Comparison of ENCODE assay signal across 32 cellular contexts in the genomic region with DNA sequence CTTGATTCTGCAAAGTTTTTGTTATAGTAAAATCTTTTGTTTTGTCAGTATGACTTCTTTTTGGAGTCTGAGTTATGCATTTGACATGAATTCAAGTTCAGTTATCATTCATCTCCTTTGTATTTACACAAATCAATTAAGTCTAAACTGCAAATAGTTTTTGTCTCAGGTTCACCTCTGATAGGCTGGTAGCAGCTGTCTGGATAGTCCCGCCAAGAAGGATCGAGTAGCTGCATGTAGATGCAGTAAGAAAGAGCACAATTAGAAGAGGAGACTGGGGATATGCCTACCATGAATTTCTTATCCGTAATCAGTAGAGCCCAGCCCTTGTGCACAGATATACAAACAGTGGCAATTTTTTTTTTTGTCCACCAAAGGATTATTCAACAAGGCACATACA.
"Had no signal": no experiment of that assay in that cellular context is flagged by ENCODE, and none has a peak within 500 bp of the region (broad histone marks: within the 10 kb centered on the region; RNA-seq: fewer than 3 reads in every experiment).

No MANE protein-coding gene starts in this region.

- H3K36me3 Mint-ChIP-seq: activated CD4-positive, alpha-beta memory T cell treated with anti-CD3 and anti-CD28 coated beads for 36 hours; activated naive CD8-positive, alpha-beta T cell treated with anti-CD3 and anti-CD28 coated beads for 36 hours; immature natural killer cell; mesothelial cell of epicardium; naive thymus-derived CD4-positive, alpha-beta T cell had no signal

- H3K27ac Mint-ChIP-seq: activated CD4-positive, alpha-beta memory T cell treated with anti-CD3 and anti-CD28 coated beads for 36 hours; activated naive CD4-positive, alpha-beta T cell treated with anti-CD3 and anti-CD28 coated beads for 36 hours; activated naive CD8-positive, alpha-beta T cell treated with anti-CD3 and anti-CD28 coated beads for 36 hours; activated T-helper 1 cell treated with anti-CD3 and anti-CD28 coated beads, Interleukin-12 subunit alpha, Interleukin-12 subunit beta, Interleukin-2, Interleukin-4 antibody, amounts not matched to agents 30 ng/mL and 10 ng/mL and 1 ng/mL, durations not matched to agents 14 hours and 24 hours and 36 hours; effector memory CD8-positive, alpha-beta T cell; immature natural killer cell; naive thymus-derived CD4-positive, alpha-beta T cell; progenitor cell of endocrine pancreas had no signal

- H3K27ac ChIP-seq: adrenal gland, ascending aorta, brain microvascular endothelial cell, gastroesophageal sphincter, ovary, right lobe of liver, skin epidermis, testis, transverse colon, VCaP had no signal

- H3K4me1 ChIP-seq: adrenal gland, ascending aorta, right lobe of liver, testis, transverse colon had no signal

- H3K4me3 ChIP-seq: adrenal gland, ascending aorta, gastroesophageal sphincter, ovary, right lobe of liver, skin epidermis, testis, transverse colon had no signal

- DNase-seq: activated CD4-positive, alpha-beta memory T cell treated with anti-CD3 and anti-CD28 coated beads for 36 hours; activated CD4-positive, alpha-beta T cell treated with anti-CD3 and anti-CD28 coated beads for 48 hours; activated CD8-positive, alpha-beta memory T cell treated with anti-CD3 and anti-CD28 coated beads, Interleukin-2, amount 50 U/mL, for 4 hours; activated effector memory CD4-positive, alpha-beta T cell treated with anti-CD3 and anti-CD28 coated beads, Interleukin-2, amount 50 U/mL, for 16 hours; activated naive CD4-positive, alpha-beta T cell treated with anti-CD3 and anti-CD28 coated beads for 36 hours; activated naive CD8-positive, alpha-beta T cell treated with anti-CD3 and anti-CD28 coated beads for 36 hours; activated T-cell treated with anti-CD3 and anti-CD28 coated beads, Interleukin-2, amount 50 U/mL, for 1 hour; adrenal gland; brain microvascular endothelial cell; cortex of kidney; effector memory CD8-positive, alpha-beta T cell; head of caudate nucleus; hypothalamus; immature natural killer cell; kidney; left colon; naive thymus-derived CD4-positive, alpha-beta T cell; ovary; right lobe of liver; stimulated activated CD4-positive, alpha-beta T cell treated with anti-CD3 and anti-CD28 coated beads, Interleukin-12 subunit alpha, Interleukin-12 subunit beta, amount 100 ng/mL, for 4 hours; stimulated activated CD4-positive, alpha-beta T cell treated with anti-CD3 and anti-CD28 coated beads, Interleukin-4, amount 100 ng/mL, for 1 hour; stimulated activated naive CD8-positive, alpha-beta T cell treated with anti-CD3 and anti-CD28 coated beads, Interleukin-15, Interleukin-2, amounts not matched to agents 100 U/mL and 50 U/mL, for 24 hours; testis; transverse colon had no signal

- ATAC-seq: activated CD4-positive, CD25-positive, alpha-beta regulatory T cell treated with anti-CD3 and anti-CD28 coated beads, Interleukin-2, amount 50 U/mL, for 24 hours; effector memory CD8-positive, alpha-beta T cell; gastroesophageal sphincter; left colon; naive thymus-derived CD4-positive, alpha-beta T cell; right lobe of liver; stimulated activated naive CD8-positive, alpha-beta T cell treated with anti-CD3 and anti-CD28 coated beads, Interleukin-15, Interleukin-2, amounts not matched to agents 100 U/mL and 50 U/mL, for 24 hours had no signal

- H3K27me3 Mint-ChIP-seq: activated CD4-positive, alpha-beta memory T cell treated with anti-CD3 and anti-CD28 coated beads for 36 hours; activated naive CD8-positive, alpha-beta T cell treated with anti-CD3 and anti-CD28 coated beads for 36 hours; effector memory CD8-positive, alpha-beta T cell; naive thymus-derived CD4-positive, alpha-beta T cell; progenitor cell of endocrine pancreas had no signal

- H3K36me3 ChIP-seq: adrenal gland, ascending aorta, brain microvascular endothelial cell, gastroesophageal sphincter, ovary, right lobe of liver, transverse colon had no signal

- H3K9me3 ChIP-seq: adrenal gland, ascending aorta, gastroesophageal sphincter, ovary, right lobe of liver, testis, transverse colon had no signal

- H3K4me3 Mint-ChIP-seq: activated CD4-positive, alpha-beta memory T cell treated with anti-CD3 and anti-CD28 coated beads for 36 hours; activated naive CD4-positive, alpha-beta T cell treated with anti-CD3 and anti-CD28 coated beads for 36 hours; activated naive CD8-positive, alpha-beta T cell treated with anti-CD3 and anti-CD28 coated beads for 36 hours; activated T-helper 1 cell treated with anti-CD3 and anti-CD28 coated beads, Interleukin-12 subunit alpha, Interleukin-12 subunit beta, Interleukin-2, Interleukin-4 antibody, amounts not matched to agents 30 ng/mL and 10 ng/mL and 1 ng/mL, durations not matched to agents 14 hours and 24 hours and 36 hours; effector memory CD8-positive, alpha-beta T cell; immature natural killer cell; mesothelial cell of epicardium; naive thymus-derived CD4-positive, alpha-beta T cell had no signal

- H3K9me3 Mint-ChIP-seq: activated CD4-positive, alpha-beta memory T cell treated with anti-CD3 and anti-CD28 coated beads for 36 hours; activated naive CD4-positive, alpha-beta T cell treated with anti-CD3 and anti-CD28 coated beads for 36 hours; activated naive CD8-positive, alpha-beta T cell treated with anti-CD3 and anti-CD28 coated beads for 36 hours; effector memory CD8-positive, alpha-beta T cell had no signal

- H3K4me1 Mint-ChIP-seq: activated naive CD8-positive, alpha-beta T cell treated with anti-CD3 and anti-CD28 coated beads for 36 hours; immature natural killer cell; naive thymus-derived CD4-positive, alpha-beta T cell had no signal

- H3K27me3 ChIP-seq: adrenal gland, ascending aorta, brain microvascular endothelial cell, gastroesophageal sphincter, ovary, right lobe of liver, testis, transverse colon had no signal
